9 cellular contexts compared by ENCODE assay signal in genomic region chr10:132591166-132591971, GRCh38. TPM values are rescaled to one million over a fixed set of nuclear protein-coding genes. Genes with fewer than 3 reads are reported as not detected.
DNase-seq lines count a peak whose midpoint lies in the region; FAIRE-seq and TF ChIP-seq lines count a peak whose summit lies in the region.
"Had no signal": no experiment of that assay in that cellular context is flagged by ENCODE, and none has a peak within 500 bp of the region (broad histone marks: within the 10 kb centered on the region; RNA-seq: fewer than 3 reads in every experiment).

No MANE protein-coding gene starts in this region.

- 63% methylated on average over 22 of the region's 22 CpGs for WGBS in suprapubic skin

- peak overlapping the region; percentile 20 for H3K27ac ChIP-seq in suprapubic skin
- no peak overlapping the region for H3K27ac ChIP-seq in substantia nigra (ENCODE audit: low read depth, low read length, poor library complexity, severe bottlenecking)

- FAIRE-seq in bronchial epithelial cell (lab: Jason Lieb, UNC) = no peak
- FAIRE-seq: A204.1 had no signal

- no peak overlapping the region for H3K4me3 ChIP-seq in bronchial epithelial cell (ENCODE audit: low read depth, low read length)
- H3K4me3 ChIP-seq in kidney epithelial cell (ENCODE audit: low read depth, low read length) = no peak overlapping the region
- no peak overlapping the region for H3K4me3 ChIP-seq in suprapubic skin

- peaks cover 37% of the 10 kb centered on the region for H3K4me1 ChIP-seq in suprapubic skin

- TF ChIP-seq POLR2A in suprapubic skin (IDR thresholded peaks at IDR 0.05) = no peak

- TF ChIP-seq EP300 in suprapubic skin (IDR thresholded peaks at IDR 0.05) = no peak

- H3K9me3 ChIP-seq in suprapubic skin = no peaks in the 10 kb centered on the region

- no peaks in the 10 kb centered on the region for H3K27me3 ChIP-seq in bronchial epithelial cell (ENCODE audit: control insufficient read depth, insufficient read depth, low read length)
- no peaks in the 10 kb centered on the region for H3K27me3 ChIP-seq in kidney epithelial cell (ENCODE audit: control insufficient read depth, insufficient read depth, low read length)
- no peaks in the 10 kb centered on the region for H3K27me3 ChIP-seq in suprapubic skin

- TF ChIP-seq CTCF in bronchial epithelial cell (IDR thresholded peaks at IDR 0.05; ENCODE audit: insufficient read depth, low read length, severe bottlenecking) = peak; percentile 15
- peak; percentile 15 for TF ChIP-seq CTCF in kidney epithelial cell (IDR thresholded peaks at IDR 0.05; ENCODE audit: insufficient read depth, low read length, poor library complexity, severe bottlenecking)
- no peak for TF ChIP-seq CTCF in suprapubic skin (IDR thresholded peaks at IDR 0.05)

- DNase-seq in DMS53 (lab: John Stamatoyannopoulos, UW) = peak; percentile 17
- DNase-seq in DMS53 treated with DMSO at 0.1 percent for 48 hours (lab: John Stamatoyannopoulos, UW; ENCODE audit: unreplicated experiment) = no peak
- DNase-seq in bronchial epithelial cell (ENCODE audit: low read depth) = peak; percentile 86
- no peak for DNase-seq in kidney epithelial cell (ENCODE audit: low read depth)
- peak in 1 of 2 donors; percentile 44 for DNase-seq in suprapubic skin (ENCODE audit: low spot score in 2 of 2)
- no peak for DNase-seq in inferior parietal cortex (ENCODE audit: extremely low spot score)
- DNase-seq in COR-L47 (lab: John Stamatoyannopoulos, UW) = no peak
- no peak for DNase-seq in substantia nigra (lab: John Stamatoyannopoulos, UW)

- no peaks in the 10 kb centered on the region for H3K36me3 ChIP-seq in bronchial epithelial cell (ENCODE audit: control insufficient read depth, insufficient read depth, low read length)
- no peaks in the 10 kb centered on the region for H3K36me3 ChIP-seq in kidney epithelial cell (ENCODE audit: control insufficient read depth, insufficient read depth, low read length)
- no peaks in the 10 kb centered on the region for H3K36me3 ChIP-seq in suprapubic skin

RNA-seq across cellular contexts. Expression of gene INPP5A, which starts 53.8 kb away (rescaled TPM):
- 22.8 and 29.5 TPM in 2 replicates for total RNA-seq in bronchial epithelial cell
- 45.1 and 47.7 TPM in 2 replicates for total RNA-seq in kidney epithelial cell
- 10 to 100 TPM; 28.1 to 39.1 (median 32.3) TPM for total RNA-seq in suprapubic skin

Comparison
In these comparisons a context has a peak if more than half of its experiments do, and no peak if none do; other contexts are left out.
1. DNase-seq: peak in DMS53 (single experiment) and bronchial epithelial cell (single experiment); none in DMS53 treated with DMSO at 0.1 percent for 48 hours (single experiment), kidney epithelial cell (single experiment), inferior parietal cortex (single experiment), COR-L47 (single experiment) and substantia nigra (0 of 49).
2. CTCF ChIP-seq: peak in bronchial epithelial cell (single experiment) and kidney epithelial cell (single experiment); none in suprapubic skin (0 of 2).